Comparison of ENCODE assay signal across 11 cellular contexts in genomic region chr7:68063171-68063570, GRCh38.
DNase-seq lines count a peak whose midpoint lies in the region; ATAC-seq, FAIRE-seq and TF ChIP-seq lines count a peak whose summit lies in the region.
"Had no signal": no experiment of that assay in that cellular context is flagged by ENCODE, and none has a peak within 500 bp of the region (broad histone marks: within the 10 kb centered on the region; RNA-seq: fewer than 3 reads in every experiment).

No MANE protein-coding gene starts in this region.

- no peaks in the 10 kb centered on the region for H3K36me3 ChIP-seq in BE2C
- H3K36me3 ChIP-seq in WERI-Rb-1: no peaks in the 10 kb centered on the region

- H3K9me3 ChIP-seq in BE2C (no peaks in the 10 kb centered on the region), WERI-Rb-1 (ENCODE audit: severe bottlenecking) (no peaks in the 10 kb centered on the region)

- FAIRE-seq in urothelium cell line (lab: Jason Lieb, UNC): no peak
- FAIRE-seq: small intestine had no signal

- TF ChIP-seq CTCF in BE2C (IDR thresholded peaks at IDR 0.05; ENCODE audit: low read depth, low read length) (peak; percentile 69), WERI-Rb-1 (IDR thresholded peaks at IDR 0.05; ENCODE audit: low read depth, low read length) (peak; percentile 71)

- no peaks in the 10 kb centered on the region for H3K27me3 ChIP-seq in BE2C
- no peaks in the 10 kb centered on the region for H3K27me3 ChIP-seq in WERI-Rb-1 (ENCODE audit: insufficient read depth, low read depth, severe bottlenecking)

- DNase-seq in BE2C: peak; percentile 26
- DNase-seq in HEK293T (ENCODE audit: extremely low spot score): peak; percentile 16
- peak; percentile 21 for DNase-seq in WERI-Rb-1
- peak; percentile 56 for DNase-seq in left kidney (ENCODE audit: low read depth, low spot score)
- no peak for DNase-seq in AG08395 (ENCODE audit: low spot score)
- DNase-seq in urothelium cell line (ENCODE audit: low spot score): no peak
- DNase-seq: Calu3, mesenchymal stem cell, small intestine had no signal

- CTCF ChIA-PET in HEK293T (lab: Yijun Ruan, JAX): no interaction called here

- no peak overlapping the region for H3K27ac ChIP-seq in WERI-Rb-1

- ATAC-seq in GM19023 (IDR thresholded peaks at IDR 0.05; ENCODE audit: unreplicated experiment) (no peak), GM19328 (IDR thresholded peaks at IDR 0.05; ENCODE audit: unreplicated experiment) (no peak)

- H3K4me3 ChIP-seq in BE2C (ENCODE audit: low read depth, low read length) (no peak overlapping the region), WERI-Rb-1 (ENCODE audit: low read depth, low read length) (no peak overlapping the region)

- POLR2A ChIA-PET in HEK293T (lab: Yijun Ruan, JAX): no interaction called here

- H3K4me1 ChIP-seq in BE2C: no peaks in the 10 kb centered on the region

TF ChIP-seq in HEK293T, 16 proteins besides CTCF, POLR2A, EP300 and RAD21:
- TF ChIP-seq ARNT (IDR thresholded peaks at IDR 0.05) (no peak), ELF4 (IDR thresholded peaks at IDR 0.05) (no peak), NFRKB (IDR thresholded peaks at IDR 0.05) (no peak), CTBP1 (IDR thresholded peaks at IDR 0.05; ENCODE audit: borderline replicate concordance) (no peak), HDGF (IDR thresholded peaks at IDR 0.05; ENCODE audit: borderline replicate concordance) (no peak), FOXK2 (IDR thresholded peaks at IDR 0.05) (no peak), SUZ12 (IDR thresholded peaks at IDR 0.05) (no peak), ZNF384 (IDR thresholded peaks at IDR 0.05) (no peak), SP1 (IDR thresholded peaks at IDR 0.05) (no peak)

Comparison
In these comparisons a context has a peak if more than half of its experiments do, and no peak if none do; other contexts are left out.
1. DNase-seq: peak in BE2C (single experiment), HEK293T (single experiment), WERI-Rb-1 (single experiment) and left kidney (single experiment); none in AG08395 (single experiment) and urothelium cell line (single experiment).